Comparison of ENCODE assay signal across 8 cellular contexts in the genomic region with DNA sequence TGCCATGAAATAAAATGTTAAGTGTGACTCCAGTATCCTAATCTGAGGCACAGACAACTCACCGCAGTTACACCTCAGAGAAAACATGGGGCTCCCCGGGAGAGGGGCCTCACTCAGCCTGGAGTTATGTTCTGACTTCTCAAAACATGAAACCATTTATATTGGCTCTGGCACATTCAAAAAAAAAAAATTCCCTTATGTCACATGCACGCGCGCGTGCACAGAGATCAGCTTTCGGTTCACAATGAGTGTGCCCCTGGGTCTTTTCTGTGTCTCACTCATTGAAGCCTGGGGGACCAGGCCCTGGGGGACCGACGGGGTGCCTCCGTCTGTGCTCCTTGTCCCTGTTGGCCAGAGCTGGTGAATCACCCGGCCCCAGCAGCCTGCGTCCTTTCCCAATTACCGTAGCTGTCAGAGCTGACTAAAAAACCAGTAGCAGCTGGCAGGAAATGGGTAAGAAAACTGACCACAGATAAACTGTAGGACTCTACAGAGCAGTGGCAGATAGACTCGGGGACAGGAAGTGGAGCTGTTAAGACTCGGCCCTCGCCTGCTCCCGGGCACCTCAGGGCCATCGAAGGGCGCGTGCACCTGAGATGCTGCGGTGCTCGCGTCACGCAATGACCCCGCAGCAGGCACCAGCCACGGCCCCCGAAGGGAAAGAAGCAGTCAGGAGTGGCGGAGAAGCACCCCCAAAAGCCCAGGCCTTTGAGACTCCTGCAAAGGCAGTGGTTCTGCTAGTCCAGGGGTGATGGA.
DNase-seq lines count a peak whose midpoint lies in the region; ATAC-seq and TF ChIP-seq lines count a peak whose summit lies in the region.

No MANE protein-coding gene starts in this region.

- H3K27me3 ChIP-seq in GM06990 (replicated peaks; ENCODE audit: control insufficient read depth, insufficient read depth, low read length) (no peaks in the 10 kb centered on the region), IMR-90 (ENCODE audit: control insufficient read depth, insufficient read depth, low read length) (0 out of 2 replicates have a peak, but pooled peaks cover 2% of the 10 kb centered on the region), duodenal mucosa (ENCODE audit: control insufficient read depth in 1 of 2, insufficient read depth in 2 of 2, low read length in 2 of 2) (no peaks in the 10 kb centered on the region), neutrophil (no peaks in the 10 kb centered on the region), vagina (no peaks in the 10 kb centered on the region)

- peak overlapping the region; percentile 31; the same call in 1 of the 2 replicates for H3K4ac ChIP-seq in IMR-90 (ENCODE audit: low read depth, low read length)

- DNase-seq in GM06990 (ENCODE audit: extremely low read depth, insufficient read length) (peak; percentile 93), IMR-90 (peak; percentile 90), vagina (ENCODE audit: extremely low spot score in 2 of 2) (no peak), NCI-H526 treated with DMSO at 0.1 percent for 48 hours (lab: John Stamatoyannopoulos, UW) (no peak)

- intact Hi-C loops in IMR-90 (cut with micrococcal nuclease) = loop anchor here (2.0 kb wide), 1 partner anchor 133 kb away; no protein-coding TSS in a partner anchor
- intact Hi-C loops in vagina (cut with DNase I) = no loop called here

- in situ Hi-C loops in IMR-90 (cut with MboI; ENCODE audit: low sequenced_read_pairs) = loop anchor here (10.0 kb wide), 1 partner anchor 131 kb away; no protein-coding TSS in a partner anchor

- peak overlapping the region; percentile 48 for H2BK120ac ChIP-seq in IMR-90 (ENCODE audit: low read depth, low read length)

- H2BK5ac ChIP-seq in IMR-90 (ENCODE audit: low read depth, low read length, poor library complexity, severe bottlenecking) = peak overlapping the region; percentile 79

- H4K91ac ChIP-seq in IMR-90 (ENCODE audit: insufficient read depth, low read depth, low read length) = peak overlapping the region; percentile 38; the same call in 1 of the 2 replicates

- H3K23ac ChIP-seq in IMR-90 (ENCODE audit: low read depth, low read length) = no peak overlapping the region

- H2BK20ac ChIP-seq in IMR-90 (ENCODE audit: low read depth, low read length) = peak overlapping the region; percentile 62

- H2AK5ac ChIP-seq in IMR-90 (ENCODE audit: low read depth, low read length) = peak overlapping the region; percentile 75

- CTCF ChIA-PET in IMR-90 (lab: Yijun Ruan, JAX) = no interaction called here

- no peak overlapping the region for H2BK15ac ChIP-seq in IMR-90 (ENCODE audit: low read depth, low read length)

- no peak for TF ChIP-seq POLR2A in IMR-90 (IDR thresholded peaks at IDR 0.05; ENCODE audit: low read depth, low read length)
- TF ChIP-seq POLR2A in vagina (IDR thresholded peaks at IDR 0.05) = no peak

- H3K9ac ChIP-seq in IMR-90 (ENCODE audit: low read depth, low read length) (no peak overlapping the region; the same call in 1 of the 2 replicates), duodenal mucosa (ENCODE audit: low read depth in 1 of 2, low read length in 2 of 2) (peak overlapping the region; percentile 13 to 35)

- ATAC-seq in GM21529 (IDR thresholded peaks at IDR 0.05; ENCODE audit: unreplicated experiment) = peak; percentile 73
- ATAC-seq in IMR-90 (ENCODE audit: low read depth) = peak; percentile 87

- peaks cover 9% of the 10 kb centered on the region for H3K9me1 ChIP-seq in IMR-90 (ENCODE audit: insufficient read depth, low read length)

- dilution Hi-C loops in IMR-90 (cut with HindIII; ENCODE audit: low sequenced_read_pairs, unreplicated experiment) = no loop called here

- H4K20me1 ChIP-seq in IMR-90 (ENCODE audit: insufficient read depth, low read length) = no peaks in the 10 kb centered on the region

- no peak overlapping the region for H3K56ac ChIP-seq in IMR-90 (ENCODE audit: extremely low read depth, insufficient read depth, low read length)

- peak overlapping the region; percentile 10 for H4K5ac ChIP-seq in IMR-90 (ENCODE audit: low read depth, low read length)

- TF ChIP-seq RAD21 in IMR-90 (IDR thresholded peaks at IDR 0.05; ENCODE audit: low read length) = no peak

- TF ChIP-seq CTCF in GM06990 (IDR thresholded peaks at IDR 0.05; ENCODE audit: insufficient read depth, low read length, poor library complexity, severe bottlenecking) (no peak), IMR-90 (conservative IDR thresholded peaks at IDR 0.05; ENCODE audit: low read depth, low read length) (no peak), WI38 (IDR thresholded peaks at IDR 0.05; ENCODE audit: low read depth, low read length) (no peak), neutrophil (IDR thresholded peaks at IDR 0.05) (no peak), vagina (IDR thresholded peaks at IDR 0.05) (no peak)

- H3K9me3 ChIP-seq in IMR-90 (ENCODE audit: control insufficient read depth, insufficient read depth, low read length) (no peaks in the 10 kb centered on the region), duodenal mucosa (ENCODE audit: control insufficient read depth in 1 of 2, low read length in 2 of 2) (no peaks in the 10 kb centered on the region), neutrophil (no peaks in the 10 kb centered on the region), vagina (no peaks in the 10 kb centered on the region)

- H3K4me2 ChIP-seq in IMR-90 (ENCODE audit: low read depth, low read length) = peak overlapping the region; percentile 40

- peak overlapping the region; percentile 31 to 50; a peak in 2 of 4 replicates for H4K8ac ChIP-seq in IMR-90 (ENCODE audit: low read depth in 2 of 2, low read length in 2 of 2)

- H3K18ac ChIP-seq in IMR-90 (ENCODE audit: low read depth, low read length) = 0 out of 2 replicates have a peak overlapping the region, but pooled peaks have one; percentile 31

- no peaks in the 10 kb centered on the region for H3K79me1 ChIP-seq in IMR-90 (ENCODE audit: low read depth in 1 of 2, low read length in 2 of 2)

- POLR2A ChIA-PET in IMR-90 (lab: Charles Lee; ENCODE audit: unreplicated experiment) = interaction anchor here (1.0 kb wide), 1 partner anchor 138 kb away, joined by 5 read pairs; a partner anchor contains a TSS

- BruUV-seq in IMR-90 (replicated peaks; lab: Mats Ljungman, UMichigan) = no TSS peak

- H3K4me3 ChIP-seq in GM06990 (replicated peaks; ENCODE audit: low read depth, low read length) (no peak overlapping the region), IMR-90 (ENCODE audit: insufficient read depth, low read depth, low read length) (no peak overlapping the region), WI38 (ENCODE audit: low read depth, low read length) (peak overlapping the region; percentile 17; the same call in 1 of the 2 replicates), duodenal mucosa (ENCODE audit: low read depth in 1 of 2, low read length in 2 of 2) (peak overlapping the region; percentile 28 to 38), neutrophil (ENCODE audit: low read depth in 1 of 2, low read length in 1 of 2) (peak overlapping the region; percentile 30 to 59), vagina (no peak overlapping the region)

- H3K36me3 ChIP-seq in GM06990 (ENCODE audit: control insufficient read depth, insufficient read depth, low read length) (no peaks in the 10 kb centered on the region), IMR-90 (ENCODE audit: control insufficient read depth, insufficient read depth, low read length) (no peaks in the 10 kb centered on the region), duodenal mucosa (ENCODE audit: control insufficient read depth in 1 of 2, insufficient read depth in 2 of 2, low read length in 2 of 2) (no peaks in the 10 kb centered on the region), neutrophil (no peaks in the 10 kb centered on the region), vagina (no peaks in the 10 kb centered on the region)

- H2AFZ ChIP-seq in IMR-90 (replicated peaks; ENCODE audit: low read length, poor library complexity) = peak overlapping the region; percentile 4

- peak overlapping the region; percentile 30 for H2AK9ac ChIP-seq in IMR-90 (replicated peaks; ENCODE audit: low read depth, low read length, poor library complexity)

- peak overlapping the region; percentile 74; the same call in 1 of the 2 replicates for H3K14ac ChIP-seq in IMR-90 (replicated peaks; ENCODE audit: low read depth, low read length)

- H3K4me1 ChIP-seq in IMR-90 (ENCODE audit: control insufficient read depth, insufficient read depth, low read length) = peaks cover 16% of the 10 kb centered on the region
- peaks cover 39 to 48% of the 10 kb centered on the region in 2 donors for H3K4me1 ChIP-seq in duodenal mucosa (ENCODE audit: control insufficient read depth in 1 of 2, insufficient read depth in 2 of 2, low read length in 2 of 2)
- peaks cover 66 to 69% of the 10 kb centered on the region in 2 experiments for H3K4me1 ChIP-seq in neutrophil (ENCODE audit: control insufficient read depth in 1 of 2, insufficient read depth in 1 of 2, low read depth in 1 of 2, low read length in 1 of 2)
- H3K4me1 ChIP-seq in vagina = peaks cover 44% of the 10 kb centered on the region

- H3K27ac ChIP-seq in IMR-90 (ENCODE audit: insufficient read depth, low read length) (peak overlapping the region; percentile 66), duodenal mucosa (ENCODE audit: low read depth, low read length) (peak overlapping the region; percentile 50), neutrophil (peak overlapping the region; percentile 84), vagina (peak overlapping the region; percentile 47)

- WGBS in IMR-90 (ENCODE audit: extremely low coverage in 2 of 2, insufficient read length in 1 of 2), 2 experiments = 24% methylated on average over 10 of the region's 28 CpGs; no CpG with 5 or more reads in 1 of the 2 experiments

TF ChIP-seq in IMR-90, 13 proteins besides CTCF, POLR2A, EP300 and RAD21 (continues in another document):
- TF ChIP-seq FOS (IDR thresholded peaks at IDR 0.05; ENCODE audit: low read depth, low read length) = peak; percentile 76
- TF ChIP-seq RCOR1 (IDR thresholded peaks at IDR 0.05; ENCODE audit: insufficient replicate concordance, low read length) = peak; percentile 51
- TF ChIP-seq, protein P1, sequence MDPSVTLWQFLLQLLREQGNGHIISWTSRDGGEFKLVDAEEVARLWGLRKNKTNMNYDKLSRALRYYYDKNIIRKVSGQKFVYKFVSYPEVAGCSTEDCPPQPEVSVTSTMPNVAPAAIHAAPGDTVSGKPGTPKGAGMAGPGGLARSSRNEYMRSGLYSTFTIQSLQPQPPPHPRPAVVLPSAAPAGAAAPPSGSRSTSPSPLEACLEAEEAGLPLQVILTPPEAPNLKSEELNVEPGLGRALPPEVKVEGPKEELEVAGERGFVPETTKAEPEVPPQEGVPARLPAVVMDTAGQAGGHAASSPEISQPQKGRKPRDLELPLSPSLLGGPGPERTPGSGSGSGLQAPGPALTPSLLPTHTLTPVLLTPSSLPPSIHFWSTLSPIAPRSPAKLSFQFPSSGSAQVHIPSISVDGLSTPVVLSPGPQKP (IDR thresholded peaks at IDR 0.05; ENCODE audit: borderline replicate concordance, low read depth, low read length) = no peak
- TF ChIP-seq NFE2L2 (IDR thresholded peaks at IDR 0.05; ENCODE audit: low read depth, low read length) = no peak
- TF ChIP-seq CEBPB (IDR thresholded peaks at IDR 0.05; ENCODE audit: low read depth, low read length) = peak; percentile 55; the same call in 1 of the 2 replicates
- peak; percentile 53; the same call in 1 of the 2 replicates for TF ChIP-seq MXI1 (IDR thresholded peaks at IDR 0.05; ENCODE audit: borderline replicate concordance, low read depth, low read length)
- 0 out of 2 replicates have a peak, but pooled peaks have one; percentile 25 for TF ChIP-seq MAZ (IDR thresholded peaks at IDR 0.05; ENCODE audit: borderline replicate concordance, low read depth, low read length)

Comparison
In these comparisons a context has a peak if more than half of its experiments do, and no peak if none do; other contexts are left out.
1. DNase-seq: peak in GM06990 (single experiment) and IMR-90 (single experiment); none in vagina (0 of 2) and NCI-H526 treated with DMSO at 0.1 percent for 48 hours (single experiment).
2. H3K4me3 ChIP-seq: peak in WI38 (single experiment), duodenal mucosa (2 of 2) and neutrophil (2 of 2); none in GM06990 (single experiment), IMR-90 (single experiment) and vagina (0 of 2).
3. Peak in every context shown above with its lines, with median percentiles within 50 percentile points of each other: H3K27ac ChIP-seq.